ENCODE assay signal across 8 cellular contexts in genomic region chr6:46734867-46735719, GRCh38. TPM values are rescaled to one million over a fixed set of nuclear protein-coding genes. Genes with fewer than 3 reads are reported as not detected.
DNase-seq lines count a peak whose midpoint lies in the region; ATAC-seq and TF ChIP-seq lines count a peak whose summit lies in the region.

Gene PLA2G7, minus strand, starts transcription at chr6:46735375. Its CDS starts 12,484 bp downstream, at chr6:46722891.

- peak within 1 kb of the TSS; percentile 76 for H3K4me3 ChIP-seq in PC-9
- peak within 1 kb of the TSS; percentile 51 to 63 (median 60) for H3K4me3 ChIP-seq in esophagus muscularis mucosa
- no peak within 1 kb of the TSS for H3K4me3 ChIP-seq in BE2C (ENCODE audit: low read depth, low read length)
- no peak within 1 kb of the TSS for H3K4me3 ChIP-seq in OCI-LY7 (ENCODE audit: low read depth, low read length, poor library complexity, severe bottlenecking)

- TF ChIP-seq EP300 in esophagus muscularis mucosa (IDR thresholded peaks at IDR 0.05) = no peak

- TF ChIP-seq POLR2A in esophagus muscularis mucosa (IDR thresholded peaks at IDR 0.05; ENCODE audit: low read depth) = no peak

- no peak for ATAC-seq in HG03108 (IDR thresholded peaks at IDR 0.05; ENCODE audit: unreplicated experiment)

- H3K9me3 ChIP-seq in PC-9 (ENCODE audit: insufficient read depth, low read depth) (no peaks in the 10 kb centered on the region), esophagus muscularis mucosa (no peaks in the 10 kb centered on the region), BE2C (no peaks in the 10 kb centered on the region), OCI-LY7 (ENCODE audit: low read length) (no peaks in the 10 kb centered on the region)

- no peaks in the 10 kb centered on the region for H3K9me2 ChIP-seq in PC-9 (ENCODE audit: insufficient read depth)
- no peaks in the 10 kb centered on the region for H3K9me2 ChIP-seq in OCI-LY7 (ENCODE audit: insufficient read depth, low read length)

- H3K27me3 ChIP-seq in PC-9 (ENCODE audit: insufficient read depth, low read depth) (no peaks in the 10 kb centered on the region), esophagus muscularis mucosa (peaks cover 0 to 39% (median 13%) of the 10 kb centered on the region in 4 donors), BE2C (peaks cover 25% of the 10 kb centered on the region)

- under 1% methylated on average over 9 of the region's 73 CpGs for WGBS in esophagus muscularis mucosa

- CTCF ChIA-PET in PC-9 (lab: Charles Lee) = interaction anchor here (0.6 kb wide), 2 partner anchors 50 to 663 kb away, joined by 6 to 7 read pairs; no protein-coding TSS in a partner anchor
- CTCF ChIA-PET in OCI-LY7 (lab: Charles Lee; ENCODE audit: unreplicated experiment) = no interaction called here

- H3K4me1 ChIP-seq in PC-9 (replicated peaks; ENCODE audit: insufficient read depth) (peaks cover 35% of the 10 kb centered on the region), esophagus muscularis mucosa (peaks cover 8 to 18% (median 16%) of the 10 kb centered on the region in 4 donors), BE2C (no peaks in the 10 kb centered on the region), OCI-LY7 (ENCODE audit: insufficient read depth, low read length, poor library complexity, severe bottlenecking) (no peaks in the 10 kb centered on the region)

- TF ChIP-seq CTCF in PC-9 (conservative IDR thresholded peaks at IDR 0.05) (no peak), esophagus muscularis mucosa (IDR thresholded peaks at IDR 0.05) (no peak), BE2C (IDR thresholded peaks at IDR 0.05; ENCODE audit: low read depth, low read length) (no peak), OCI-LY7 (conservative IDR thresholded peaks at IDR 0.05; ENCODE audit: low read length) (no peak)

- H4K20me1 ChIP-seq in PC-9 (ENCODE audit: insufficient read depth) (no peaks in the 10 kb centered on the region), OCI-LY7 (ENCODE audit: insufficient read depth, low read length) (no peaks in the 10 kb centered on the region)

- H3K27ac ChIP-seq in PC-9 (no peak within 1 kb of the TSS), esophagus muscularis mucosa (replicated peaks in 1 of 4) (no peak within 1 kb of the TSS), OCI-LY7 (ENCODE audit: low read depth, low read length, poor library complexity, severe bottlenecking) (no peak within 1 kb of the TSS)

- H3K36me3 ChIP-seq in PC-9 (ENCODE audit: low read depth) (no peaks in the 10 kb centered on the region), esophagus muscularis mucosa (no peaks in the 10 kb centered on the region), BE2C (no peaks in the 10 kb centered on the region), OCI-LY7 (ENCODE audit: insufficient read depth, low read length) (no peaks in the 10 kb centered on the region)

- H2AFZ ChIP-seq in PC-9 = peak within 1 kb of the TSS; percentile 92
- no peak within 1 kb of the TSS for H2AFZ ChIP-seq in OCI-LY7 (ENCODE audit: low read length)

- POLR2A ChIA-PET in PC-9 (lab: Charles Lee; ENCODE audit: unreplicated experiment) (interaction anchor here (0.6 kb wide), 1 partner anchor 70 kb away, joined by 4 read pairs; no protein-coding TSS in a partner anchor), OCI-LY7 (lab: Charles Lee) (interaction anchor here (1.1 kb wide), 1 partner anchor 12 kb away, joined by 3 read pairs; the partner anchor contains the start of gene ANKRD66)

- intact Hi-C loops in PC-9 (cut with micrococcal nuclease; ENCODE audit: unreplicated experiment) = no loop called here
- intact Hi-C loops in esophagus muscularis mucosa (cut with DNase I) = no loop called here
- intact Hi-C loops in OCI-LY7 (cut with micrococcal nuclease; ENCODE audit: unreplicated experiment) = no loop called here

- DNase-seq in EL (peak; percentile 7), PC-9 (peak in 1 of 2 experiments; percentile 54), esophagus muscularis mucosa (ENCODE audit: extremely low spot score) (no peak), myocyte (ENCODE audit: low read depth) (peak; percentile 33), BE2C (no peak), OCI-LY7 (ENCODE audit: low spot score) (no peak), SIG-M5 (lab: John Stamatoyannopoulos, UW) (no peak)

- peaks cover 20% of the 10 kb centered on the region; the same call in 1 of the 2 replicates for H3F3A ChIP-seq in PC-9 (ENCODE audit: insufficient read depth, low read depth)

- H3K79me2 ChIP-seq in PC-9 (ENCODE audit: low read depth) = no peaks in the 10 kb centered on the region
- H3K79me2 ChIP-seq in OCI-LY7 (ENCODE audit: insufficient read depth, low read depth, low read length) = no peaks in the 10 kb centered on the region

- BruUV-seq in PC-9 (replicated peaks; lab: Mats Ljungman, UMichigan) (no TSS peak), OCI-LY7 (replicated peaks; lab: Mats Ljungman, UMichigan) (no TSS peak)

- H3K4me2 ChIP-seq in PC-9 = peak within 1 kb of the TSS; percentile 97
- H3K4me2 ChIP-seq in OCI-LY7 (ENCODE audit: low read length) = no peak within 1 kb of the TSS

RNA-seq across cellular contexts. Expression of gene PLA2G7, which starts in this region (rescaled TPM):
- total RNA-seq in PC-9 (2021) (0.68 and 0.98 TPM in 2 replicates), esophagus muscularis mucosa (under 1 TPM in 2 of 4 donors, not detected in 2; 0.26 to 0.29 TPM), myocyte (not detected in 2 replicates), OCI-LY7 (2022) (not detected in 2 replicates)
- polyA plus RNA-seq in myocyte (2012) = not detected
- not detected for polyA plus RNA-seq in BE2C (2012; ENCODE audit: insufficient read depth, insufficient read length, low read depth)
- not detected in 2 replicates for total RNA-seq in OCI-LY7 (2014; rRNA removed; shearing (Covaris generic))

Comparison
In these comparisons a context has a peak if more than half of its experiments do, and no peak if none do; other contexts are left out.
1. Peak in DNase-seq in myocyte; RNA of the gene not detected or under 1 TPM.
2. H3K4me3 ChIP-seq: peak in PC-9 (single experiment) and esophagus muscularis mucosa (4 of 4); none in BE2C (single experiment) and OCI-LY7 (single experiment).